Comparison of ENCODE assay signal across 6 cellular contexts in genomic region chr6:121703129-121703528, GRCh38.
DNase-seq lines count a peak whose midpoint lies in the region; FAIRE-seq and TF ChIP-seq lines count a peak whose summit lies in the region.
"Not testable (repeated sequence)": the region's sequence is repeated elsewhere in the genome, so short reads cannot be mapped to it uniquely, and the experiment has no call there.

No MANE protein-coding gene starts in this region.

- H3K4me1 Mint-ChIP-seq in chondrocyte (ENCODE audit: low read depth) = peaks cover 26% of the 10 kb centered on the region

- not testable (repeated sequence) for H3K36me3 Mint-ChIP-seq in chondrocyte (ENCODE audit: low read depth)

- peak; percentile 55 for DNase-seq in DMS53 (lab: John Stamatoyannopoulos, UW)
- DNase-seq in NCI-H2171 treated with DMSO at 0.1 percent for 48 hours (lab: John Stamatoyannopoulos, UW) = peak; percentile 61
- peak; percentile 99 for DNase-seq in NCI-H69 (lab: John Stamatoyannopoulos, UW)
- peak; percentile 91 to 94 for DNase-seq in SHP77 (lab: John Stamatoyannopoulos, UW)
- DNase-seq in chondrocyte (ENCODE audit: low spot score) = peak; percentile 51
- DNase-seq in kidney = peak; percentile 52

- peaks cover 31% of the 10 kb centered on the region for H3K9me3 Mint-ChIP-seq in chondrocyte (ENCODE audit: low read depth)

- not testable (repeated sequence) for H3K36me3 ChIP-seq in kidney (ENCODE audit: control insufficient read depth in 1 of 2, insufficient read depth in 2 of 2, low read length in 2 of 2)

- not testable (repeated sequence) for TF ChIP-seq CTCF in chondrocyte (IDR thresholded peaks at IDR 0.05); kidney (IDR thresholded peaks at IDR 0.05; ENCODE audit: borderline replicate concordance, extremely low read depth, insufficient read depth)

- H3K27ac ChIP-seq in kidney (ENCODE audit: low read depth in 2 of 2, low read length in 2 of 2) = not testable (repeated sequence)

- not testable (repeated sequence) for H3K9ac ChIP-seq in kidney (ENCODE audit: low read length in 2 of 2)

- not testable (repeated sequence) for FAIRE-seq in kidney (lab: Jason Lieb, UNC)

- not testable (repeated sequence) for H3K4me1 ChIP-seq in kidney (ENCODE audit: control insufficient read depth in 1 of 2, insufficient read depth in 1 of 2, low read depth in 1 of 2, low read length in 2 of 2)

- H3K4me3 ChIP-seq in kidney (ENCODE audit: low read length in 2 of 2) = not testable (repeated sequence)

- H3K27me3 Mint-ChIP-seq in chondrocyte (ENCODE audit: low read depth) = not testable (repeated sequence)

- H3K9me3 ChIP-seq in kidney (ENCODE audit: control insufficient read depth in 1 of 2, low read length in 2 of 2) = not testable (repeated sequence)

- not testable (repeated sequence) for H3K27ac Mint-ChIP-seq in chondrocyte (ENCODE audit: unreplicated experiment)

- intact Hi-C loops in kidney (cut with DNase I) = not testable (repeated sequence)

- H3K4me3 Mint-ChIP-seq in chondrocyte (ENCODE audit: unreplicated experiment) = not testable (repeated sequence)
